Comparison of ENCODE assay signal across 2 cellular contexts in the genomic region with DNA sequence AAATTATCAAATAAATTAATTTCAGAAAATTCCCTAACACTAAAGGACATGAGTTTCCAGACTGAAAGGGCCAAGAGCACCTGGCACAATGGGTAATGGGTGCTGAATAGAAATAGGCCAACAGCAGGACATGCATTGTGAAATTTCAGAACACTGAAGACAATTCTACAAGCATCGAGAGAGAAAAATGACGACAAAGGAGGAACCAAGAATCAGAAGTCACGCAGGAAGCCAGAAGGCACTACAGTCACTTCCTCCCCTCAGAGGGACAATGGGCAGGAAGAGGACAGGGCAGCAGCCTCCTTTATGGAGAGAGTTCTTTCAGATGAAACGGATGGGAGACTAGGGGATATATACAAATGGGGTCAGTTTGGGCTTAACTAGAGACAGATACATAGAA.
A peak's percentile ranks its signal among the peaks of the same experiment; 100 is the strongest.
TF ChIP-seq lines count a peak whose summit lies in the region.

No MANE protein-coding gene starts in this region.

TF ChIP-seq in GM12891, 5 proteins besides CTCF, POLR2A, EP300 and RAD21:
- TF ChIP-seq PAX5 (IDR thresholded peaks at IDR 0.05; ENCODE audit: insufficient read depth, low read length, severe bottlenecking) (no peak), POLR2AphosphoS5 (IDR thresholded peaks at IDR 0.05; ENCODE audit: low read depth, low read length) (no peak), SPI1 (IDR thresholded peaks at IDR 0.05; ENCODE audit: low read depth, low read length) (peak; percentile 87)

TF ChIP-seq in K562, 482 proteins besides CTCF, POLR2A, EP300 and RAD21:
- TF ChIP-seq HMG20A (CRISPR knock-in tag; conservative IDR thresholded peaks at IDR 0.05) (no peak), FOXP1 (CRISPR knock-in tag; IDR thresholded peaks at IDR 0.05) (no peak)
- TF ChIP-seq, protein P1, sequence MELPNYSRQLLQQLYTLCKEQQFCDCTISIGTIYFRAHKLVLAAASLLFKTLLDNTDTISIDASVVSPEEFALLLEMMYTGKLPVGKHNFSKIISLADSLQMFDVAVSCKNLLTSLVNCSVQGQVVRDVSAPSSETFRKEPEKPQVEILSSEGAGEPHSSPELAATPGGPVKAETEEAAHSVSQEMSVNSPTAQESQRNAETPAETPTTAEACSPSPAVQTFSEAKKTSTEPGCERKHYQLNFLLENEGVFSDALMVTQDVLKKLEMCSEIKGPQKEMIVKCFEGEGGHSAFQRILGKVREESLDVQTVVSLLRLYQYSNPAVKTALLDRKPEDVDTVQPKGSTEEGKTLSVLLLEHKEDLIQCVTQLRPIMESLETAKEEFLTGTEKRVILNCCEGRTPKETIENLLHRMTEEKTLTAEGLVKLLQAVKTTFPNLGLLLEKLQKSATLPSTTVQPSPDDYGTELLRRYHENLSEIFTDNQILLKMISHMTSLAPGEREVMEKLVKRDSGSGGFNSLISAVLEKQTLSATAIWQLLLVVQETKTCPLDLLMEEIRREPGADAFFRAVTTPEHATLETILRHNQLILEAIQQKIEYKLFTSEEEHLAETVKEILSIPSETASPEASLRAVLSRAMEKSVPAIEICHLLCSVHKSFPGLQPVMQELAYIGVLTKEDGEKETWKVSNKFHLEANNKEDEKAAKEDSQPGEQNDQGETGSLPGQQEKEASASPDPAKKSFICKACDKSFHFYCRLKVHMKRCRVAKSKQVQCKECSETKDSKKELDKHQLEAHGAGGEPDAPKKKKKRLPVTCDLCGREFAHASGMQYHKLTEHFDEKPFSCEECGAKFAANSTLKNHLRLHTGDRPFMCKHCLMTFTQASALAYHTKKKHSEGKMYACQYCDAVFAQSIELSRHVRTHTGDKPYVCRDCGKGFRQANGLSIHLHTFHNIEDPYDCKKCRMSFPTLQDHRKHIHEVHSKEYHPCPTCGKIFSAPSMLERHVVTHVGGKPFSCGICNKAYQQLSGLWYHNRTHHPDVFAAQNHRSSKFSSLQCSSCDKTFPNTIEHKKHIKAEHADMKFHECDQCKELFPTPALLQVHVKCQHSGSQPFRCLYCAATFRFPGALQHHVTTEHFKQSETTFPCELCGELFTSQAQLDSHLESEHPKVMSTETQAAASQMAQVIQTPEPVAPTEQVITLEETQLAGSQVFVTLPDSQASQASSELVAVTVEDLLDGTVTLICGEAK (IDR thresholded peaks at IDR 0.05) = 0 out of 2 replicates have a peak, but pooled peaks have one; percentile 21
- TF ChIP-seq, protein P1 (CRISPR knock-in tag; IDR thresholded peaks at IDR 0.05) = no peak
